Comparison of ENCODE assay signal across 16 cellular contexts in genomic region chr14:75186953-75187352, GRCh38. TPM values are rescaled to one million over a fixed set of nuclear protein-coding genes. Genes with fewer than 3 reads are reported as not detected.
A peak's percentile ranks its signal among the peaks of the same experiment; 100 is the strongest.
DNase-seq lines count a peak whose midpoint lies in the region; ATAC-seq, FAIRE-seq and TF ChIP-seq lines count a peak whose summit lies in the region.
"Had no signal": no experiment of that assay in that cellular context is flagged by ENCODE, and none has a peak within 500 bp of the region (broad histone marks: within the 10 kb centered on the region; RNA-seq: fewer than 3 reads in every experiment).

No MANE protein-coding gene starts in this region.

- RAD21 ChIA-PET in GM12878 (lab: Charles Lee; ENCODE audit: unreplicated experiment): no interaction called here

- no peak for ATAC-seq in HepG2
- no peak for ATAC-seq in right lobe of liver
- ATAC-seq in GM12878: no peak
- no peak for ATAC-seq in naive B cell (ENCODE audit: low read depth in 2 of 2)
- no peak for ATAC-seq in GM21423 (IDR thresholded peaks at IDR 0.05; ENCODE audit: unreplicated experiment)

- H3K27ac ChIP-seq in HepG2 (ENCODE audit: extremely low read length, insufficient read depth, low read length): no peak overlapping the region
- H3K27ac ChIP-seq in right lobe of liver: no peak overlapping the region
- H3K27ac ChIP-seq in GM12878 (ENCODE audit: control insufficient read depth, insufficient read depth): no peak overlapping the region
- no peak overlapping the region for H3K27ac ChIP-seq in sigmoid colon
- H3K27ac ChIP-seq: 22Rv1, C4-2B had no signal

- no peaks in the 10 kb centered on the region for H4K20me1 ChIP-seq in HepG2 (ENCODE audit: insufficient read depth, low read length)
- no peaks in the 10 kb centered on the region for H4K20me1 ChIP-seq in GM12878 (ENCODE audit: control insufficient read depth, insufficient read depth)

- TF ChIP-seq POLR2A in HepG2 (IDR thresholded peaks at IDR 0.05; ENCODE audit: insufficient read depth in 1 of 2, low read depth in 2 of 2, low read length in 2 of 2) (no peak), right lobe of liver (IDR thresholded peaks at IDR 0.05) (no peak), GM12878 (IDR thresholded peaks at IDR 0.05; ENCODE audit: low read depth, low read length) (no peak), sigmoid colon (IDR thresholded peaks at IDR 0.05) (no peak)

- in situ Hi-C loops in HepG2 (cut with HindIII; ENCODE audit: extremely low pct_ligation_motif_present, low pct_unique_long_range_greater_than_20kb) (no loop called here), GM12878 (cut with MboI) (no loop called here), KBM-7 (cut with MboI; ENCODE audit: low pct_unique_long_range_greater_than_20kb, low sequenced_read_pairs) (no loop called here)

- H3K79me2 ChIP-seq in HepG2 (ENCODE audit: insufficient read depth, low read length): no peaks in the 10 kb centered on the region
- no peaks in the 10 kb centered on the region for H3K79me2 ChIP-seq in GM12878 (ENCODE audit: control insufficient read depth, insufficient read depth, low read length)

- H3K4me3 ChIP-seq in HepG2 (replicated peaks in 1 of 3; ENCODE audit: insufficient read depth in 1 of 3, low read depth in 2 of 3, low read length in 3 of 3): no peak overlapping the region
- no peak overlapping the region for H3K4me3 ChIP-seq in right lobe of liver
- no peak overlapping the region for H3K4me3 ChIP-seq in GM12878
- no peak overlapping the region for H3K4me3 ChIP-seq in sigmoid colon

- H3K4me2 ChIP-seq in HepG2 (ENCODE audit: low read depth, low read length) (no peak overlapping the region), GM12878 (ENCODE audit: control insufficient read depth, insufficient read depth) (no peak overlapping the region)

- H3K9me3 ChIP-seq in HepG2 (ENCODE audit: low read length) (no peaks in the 10 kb centered on the region), right lobe of liver (no peaks in the 10 kb centered on the region), GM12878 (replicated peaks; ENCODE audit: control insufficient read depth, insufficient read depth, low read length) (no peaks in the 10 kb centered on the region), sigmoid colon (no peaks in the 10 kb centered on the region)
- H3K9me3 ChIP-seq: Caco-2 had no signal

- H3K9me3 Mint-ChIP-seq in naive B cell: no peaks in the 10 kb centered on the region
- H3K9me3 Mint-ChIP-seq: CD8-positive, alpha-beta memory T cell; HFFc6 had no signal

- CTCF ChIA-PET in HepG2 (lab: Yijun Ruan, JAX; ENCODE audit: low intra/inter-chr PET ratio, low total read pairs) (no interaction called here), GM12878 (lab: Yijun Ruan, JAX) (no interaction called here)

- no peak overlapping the region for H2AFZ ChIP-seq in HepG2 (ENCODE audit: low read length)
- H2AFZ ChIP-seq in GM12878 (ENCODE audit: control insufficient read depth, low read depth, low read length): no peak overlapping the region

- 0% methylated on average over 2 of the region's 2 CpGs for WGBS in HepG2 (ENCODE audit: low lambda C conversion rate)
- WGBS in right lobe of liver (ENCODE audit: insufficient coverage, low coverage, low lambda C conversion rate, missing lambda C conversion rate): 72% methylated on average over 2 of the region's 2 CpGs
- 40% methylated on average over 2 of the region's 2 CpGs for WGBS in GM12878 (ENCODE audit: insufficient coverage, insufficient replicate concordance, low lambda C conversion rate, missing lambda C conversion rate)
- 71 to 85% methylated on average over 2 of the region's 2 CpGs for WGBS in sigmoid colon, 2 donors

- DNase-seq in HepG2 (ENCODE audit: low spot score) (no peak), right lobe of liver (no peak), GM12878 (ENCODE audit: low read depth, low spot score) (no peak), naive B cell (no peak), KBM-7 (no peak), sigmoid colon (no peak)
- DNase-seq: AML-193; Caco-2; CD8-positive, alpha-beta memory T cell; DND-41; GDM1; HCEC 1CT; HFFc6 had no signal

- intact Hi-C loops in HepG2 (cut with micrococcal nuclease; ENCODE audit: unreplicated experiment): no loop called here
- intact Hi-C loops in right lobe of liver (cut with DNase I): no loop called here
- intact Hi-C loops in GM12878 (cut with micrococcal nuclease; ENCODE audit: unreplicated experiment): no loop called here
- intact Hi-C loops in sigmoid colon (cut with DNase I): no loop called here

- peak overlapping the region in 5 of 6 donors; percentile 57 to 98 (median 82) for H3K27ac Mint-ChIP-seq in naive B cell
- H3K27ac Mint-ChIP-seq: HFFc6 had no signal

- FAIRE-seq in HepG2 (lab: Jason Lieb, UNC): no peak
- FAIRE-seq in GM12878 (lab: Jason Lieb, UNC): no peak

- H3K27me3 ChIP-seq in HepG2 (ENCODE audit: control insufficient read depth in 1 of 2, insufficient read depth in 2 of 2, low read length in 2 of 2) (peaks cover 0 to 10% of the 10 kb centered on the region in 2 experiments; a peak in 3 of 5 replicates), right lobe of liver (no peaks in the 10 kb centered on the region), GM12878 (replicated peaks in 1 of 2; ENCODE audit: control insufficient read depth in 2 of 2, insufficient read depth in 2 of 2, low read length in 1 of 2) (no peaks in the 10 kb centered on the region; a peak in 1 of 4 replicates), sigmoid colon (no peaks in the 10 kb centered on the region)

- BruUV-seq in HepG2 (replicated peaks; lab: Mats Ljungman, UMichigan): no TSS peak
- no TSS peak for BruUV-seq in GM12878 (replicated peaks; lab: Mats Ljungman, UMichigan)

- TF ChIP-seq CTCF in HepG2 (CRISPR knock-in tag; IDR thresholded peaks at IDR 0.05) (no peak), right lobe of liver (IDR thresholded peaks at IDR 0.05) (no peak), GM12878 (IDR thresholded peaks at IDR 0.05 in 2 of 3, conservative IDR thresholded peaks at IDR 0.05 in 1 of 3; ENCODE audit: control insufficient read depth in 2 of 3, extremely low read depth in 1 of 3, insufficient read depth in 1 of 3, low read depth in 3 of 3, low read length in 3 of 3) (no peak), sigmoid colon (IDR thresholded peaks at IDR 0.05) (no peak)

- TF ChIP-seq EP300 in HepG2 (IDR thresholded peaks at IDR 0.05; ENCODE audit: low read depth in 2 of 2, low read length in 2 of 2) (no peak), HepG2 (CRISPR knock-in tag; IDR thresholded peaks at IDR 0.05; ENCODE audit: borderline replicate concordance) (no peak), GM12878 (IDR thresholded peaks at IDR 0.05; ENCODE audit: borderline replicate concordance in 1 of 2, control insufficient read depth in 1 of 2, low read depth in 2 of 2, low read length in 2 of 2) (no peak), sigmoid colon (IDR thresholded peaks at IDR 0.05) (no peak)

- peaks cover 18 to 26% (median 25%) of the 10 kb centered on the region in 3 donors for H3K4me1 Mint-ChIP-seq in naive B cell
- H3K4me1 Mint-ChIP-seq: CD8-positive, alpha-beta memory T cell had no signal

- TF ChIP-seq RAD21 in HepG2 (CRISPR knock-in tag; IDR thresholded peaks at IDR 0.05) (no peak), GM12878 (IDR thresholded peaks at IDR 0.05; ENCODE audit: insufficient read depth, low read depth, low read length) (no peak)

- H3K4me1 ChIP-seq in HepG2 (ENCODE audit: insufficient read depth, low read length) (peaks cover 34% of the 10 kb centered on the region), right lobe of liver (peaks cover 0 to 4% (median 0%) of the 10 kb centered on the region in 4 donors), GM12878 (ENCODE audit: control insufficient read depth, insufficient read depth, low read length) (peaks cover 25% of the 10 kb centered on the region), sigmoid colon (peaks cover 0 to 6% (median 2%) of the 10 kb centered on the region in 4 donors)

- no peaks in the 10 kb centered on the region for H3K36me3 Mint-ChIP-seq in naive B cell

- POLR2A ChIA-PET in HepG2 (lab: Yijun Ruan, JAX) (no interaction called here), GM12878 (lab: Charles Lee) (no interaction called here)

- no peak overlapping the region for H3K9ac ChIP-seq in HepG2 (ENCODE audit: insufficient read depth, low read depth, low read length)
- no peak overlapping the region for H3K9ac ChIP-seq in GM12878 (ENCODE audit: control insufficient read depth, insufficient read depth, low read length)

- SMC1A ChIA-PET in GM12878 (lab: Charles Lee; ENCODE audit: uncharacterized antibody, unreplicated experiment): no interaction called here

- no peaks in the 10 kb centered on the region for H3K36me3 ChIP-seq in HepG2 (replicated peaks in 1 of 2; ENCODE audit: control insufficient read depth in 1 of 2, insufficient read depth in 2 of 2, low read length in 2 of 2)
- H3K36me3 ChIP-seq in right lobe of liver: no peaks in the 10 kb centered on the region
- no peaks in the 10 kb centered on the region for H3K36me3 ChIP-seq in GM12878 (ENCODE audit: control insufficient read depth in 2 of 2, insufficient read depth in 2 of 2, low read length in 1 of 2)
- no peaks in the 10 kb centered on the region for H3K36me3 ChIP-seq in sigmoid colon

- H3K27me3 Mint-ChIP-seq in naive B cell: peaks cover 0 to 6% (median 0%) of the 10 kb centered on the region in 3 donors

- peak overlapping the region in 2 of 8 donors; percentile 15 to 26 for H3K4me3 Mint-ChIP-seq in naive B cell
- H3K4me3 Mint-ChIP-seq: CD8-positive, alpha-beta memory T cell; HFFc6 had no signal

RNA-seq across cellular contexts. Expression of gene TMED10, which starts 10.5 kb away (rescaled TPM):
- total RNA-seq in HepG2 (2016; rRNA removed; fragmentation: Illumina TruSeq; extraction: Trizol): 183 and 311 TPM in 2 replicates
- 31.8 and 36.6 TPM in 2 replicates for total RNA-seq in HepG2 (2016; cell fraction: cytosol; rRNA removed; fragmentation: Illumina TruSeq; extraction: Trizol; ENCODE audit: low read depth)
- 191 and 318 TPM in 2 replicates for total RNA-seq in HepG2 (2016; cell fraction: insoluble cytoplasmic fraction; rRNA removed; fragmentation: Illumina TruSeq; extraction: Trizol)
- 62.0 and 63.6 TPM in 2 replicates for total RNA-seq in HepG2 (2016; cell fraction: membrane; rRNA removed; fragmentation: Illumina TruSeq; extraction: Trizol)
- 252 and 291 TPM in 2 replicates for total RNA-seq in HepG2 (2016; cell fraction: nucleus; rRNA removed; fragmentation: Illumina TruSeq; extraction: Trizol)
- polyA plus RNA-seq in HepG2 (2011; rRNA removed): 292 and 377 TPM in 2 replicates
- polyA plus RNA-seq in HepG2 (2011; cell fraction: cytosol; rRNA removed): 308 and 326 TPM in 2 replicates
- polyA plus RNA-seq in HepG2 (2011; cell fraction: nucleus; rRNA removed): 81.4 and 84.1 TPM in 2 replicates
- polyA plus RNA-seq in HepG2 (2012): 131 and 139 TPM in 2 replicates
- polyA plus RNA-seq in HepG2 (2016; cell fraction: cytosol; fragmentation: Illumina TruSeq; extraction: Trizol; ENCODE audit: low read depth): 36.6 and 41.3 TPM in 2 replicates
- polyA plus RNA-seq in HepG2 (2016; cell fraction: insoluble cytoplasmic fraction; fragmentation: Illumina TruSeq; extraction: Trizol; ENCODE audit: low read depth): 162 and 165 TPM in 2 replicates
- 58.6 and 59.0 TPM in 2 replicates for polyA plus RNA-seq in HepG2 (2016; cell fraction: membrane; fragmentation: Illumina TruSeq; extraction: Trizol; ENCODE audit: low read depth)
- 306 and 326 TPM in 2 replicates for polyA plus RNA-seq in HepG2 (2016; cell fraction: nucleus; fragmentation: Illumina TruSeq; extraction: Trizol; ENCODE audit: insufficient read depth, low read depth)
- 546 and 919 TPM in 2 replicates for polyA minus RNA-seq in HepG2 (2011; rRNA and poly(A)+ RNA removed; ENCODE audit: low replicate concordance)
- 247 and 332 TPM in 2 replicates for polyA minus RNA-seq in HepG2 (2011; cell fraction: cytosol; rRNA and poly(A)+ RNA removed)
- 78.8 and 85.5 TPM in 2 replicates for polyA minus RNA-seq in HepG2 (2011; cell fraction: nucleus; rRNA and poly(A)+ RNA removed)
- total RNA-seq in right lobe of liver: 100 to 1,000 TPM; 205 to 296 (median 279) TPM
- total RNA-seq in GM12878 (2013; cell fraction: nucleolus; rRNA removed): 138 and 145 TPM in 2 replicates
- 99.8 and 107 TPM in 2 replicates for total RNA-seq in GM12878 (2014; rRNA removed)
- total RNA-seq in GM12878 (2014; rRNA removed; fragmentation: Illumina TruSeq; extraction: Trizol): 106 and 109 TPM in 2 replicates
- 147 and 161 TPM in 2 replicates for total RNA-seq in GM12878 (2021)
- 99.6 TPM for polyA plus RNA-seq in GM12878 (2011; ENCODE audit: low read depth)
- polyA plus RNA-seq in GM12878 (2011; rRNA removed): 199 and 223 TPM in 2 replicates
- 154 and 164 TPM in 2 replicates for polyA plus RNA-seq in GM12878 (2011; cell fraction: cytosol; rRNA removed)
- polyA plus RNA-seq in GM12878 (2011; cell fraction: nucleus; rRNA removed): 56.4 and 83.3 TPM in 2 replicates
- 95.7 and 127 TPM in 2 replicates for polyA plus RNA-seq in GM12878 (2012)
- polyA plus RNA-seq in GM12878 (2014; fragmentation: Illumina TruSeq; extraction: Trizol): 169 and 214 TPM in 2 replicates
- 100 to 1,000 TPM; 150 to 270 TPM for polyA plus RNA-seq in GM12878 (2014; fragmentation: Nextera tagmentation; extraction: Ambion mirVana)
- polyA plus RNA-seq in GM12878 (2014; rRNA removed): 115 and 121 TPM in 2 replicates
- polyA plus RNA-seq in GM12878 (2016; fragmentation: Nextera tagmentation; extraction: Ambion mirVana): 100 to 1,000 TPM; 244 to 254 TPM
- polyA minus RNA-seq in GM12878 (2011; rRNA and poly(A)+ RNA removed): 340 and 413 TPM in 2 replicates
- polyA minus RNA-seq in GM12878 (2011; cell fraction: cytosol; rRNA and poly(A)+ RNA removed): 110 and 126 TPM in 2 replicates
- 38.0 and 52.0 TPM in 2 replicates for polyA minus RNA-seq in GM12878 (2011; cell fraction: nucleus; rRNA and poly(A)+ RNA removed)
- 100 to 1,000 TPM; 228 to 283 (median 252) TPM for polyA plus RNA-seq in naive B cell (ENCODE audit: low read depth in 6 of 6)
- 100 to 1,000 TPM; 107 to 175 (median 165) TPM for total RNA-seq in sigmoid colon
- 100 to 1,000 TPM in 1 of 3 donors, 10 to 100 TPM in 2; 38.4 to 236 (median 51.1) TPM for polyA plus RNA-seq in sigmoid colon
